Comparison of ENCODE assay signal across 24 cellular contexts in genomic region chr21:42847051-42847707, GRCh38. TPM values are rescaled to one million over a fixed set of nuclear protein-coding genes. Genes with fewer than 3 reads are reported as not detected.
DNase-seq lines count a peak whose midpoint lies in the region; ATAC-seq, FAIRE-seq and TF ChIP-seq lines count a peak whose summit lies in the region.
"Had no signal": no experiment of that assay in that cellular context is flagged by ENCODE, and none has a peak within 500 bp of the region (broad histone marks: within the 10 kb centered on the region; RNA-seq: fewer than 3 reads in every experiment).

No MANE protein-coding gene starts in this region.

- POLR2A ChIA-PET in K562 (lab: Yijun Ruan, JAX): interaction anchor here (1.5 kb wide), 1 partner anchor 19 kb away, joined by 4 read pairs; no protein-coding TSS in a partner anchor

- H2AFZ ChIP-seq in K562 (ENCODE audit: low read depth, low read length): no peak overlapping the region
- no peak overlapping the region for H2AFZ ChIP-seq in osteoblast (ENCODE audit: low read length)

- peak; percentile 19 for FAIRE-seq in K562 (lab: Jason Lieb, UNC)
- no peak for FAIRE-seq in H54 (lab: Jason Lieb, UNC)
- FAIRE-seq: A549 had no signal

- no TSS peak for BruUV-seq in K562 (replicated peaks; lab: Mats Ljungman, UMichigan)

- H3K27ac ChIP-seq in K562 (ENCODE audit: extremely low read depth, low read depth, low read length) (no peak overlapping the region), osteoblast (ENCODE audit: low read depth, low read length) (no peak overlapping the region)
- H3K27ac ChIP-seq: A549, colonic mucosa, foreskin keratinocyte, testis, vagina had no signal

- no peak overlapping the region for H3K4me3 ChIP-seq in K562
- H3K4me3 ChIP-seq in osteoblast (ENCODE audit: insufficient read depth, low read length): no peak overlapping the region
- H3K4me3 ChIP-seq: A549, colonic mucosa, testis, vagina had no signal

- in situ Hi-C loops in K562 (cut with MboI) (no loop called here), ACHN (cut with HindIII; ENCODE audit: low pct_ligation_motif_present, low pct_unique_long_range_greater_than_20kb, low sequenced_read_pairs) (no loop called here)

- WGBS in K562 (ENCODE audit: insufficient coverage, low coverage, missing lambda C conversion rate): 90% methylated on average over 18 of the region's 18 CpGs

- H3K9me1 ChIP-seq in K562 (ENCODE audit: control insufficient read depth, insufficient read depth, low read length): peaks cover 3% of the 10 kb centered on the region

- peaks cover 75% of the 10 kb centered on the region for H3K79me2 ChIP-seq in K562 (ENCODE audit: control insufficient read depth, insufficient read depth, low read length)
- H3K79me2 ChIP-seq in osteoblast (ENCODE audit: insufficient read depth, low read length): peaks cover 37% of the 10 kb centered on the region

- H3K27me3 ChIP-seq in K562 (ENCODE audit: control insufficient read depth in 2 of 2, insufficient read depth in 2 of 2, low read length in 2 of 2) (no peaks in the 10 kb centered on the region), osteoblast (ENCODE audit: insufficient read depth, low read length) (no peaks in the 10 kb centered on the region)
- H3K27me3 ChIP-seq: colonic mucosa, foreskin keratinocyte, testis, vagina had no signal

- H3K9ac ChIP-seq in K562 (ENCODE audit: insufficient read depth in 1 of 2, low read depth in 2 of 2, low read length in 2 of 2): no peak overlapping the region

- CTCF ChIA-PET in K562 (lab: Yijun Ruan, JAX; ENCODE audit: low intra/inter-chr PET ratio): no interaction called here

- intact Hi-C loops in K562 (cut with micrococcal nuclease): no loop called here

- H3K9me3 ChIP-seq in K562 (replicated peaks; ENCODE audit: control insufficient read depth, insufficient read depth, low read depth, low read length) (no peaks in the 10 kb centered on the region), osteoblast (ENCODE audit: low read depth, low read length) (no peaks in the 10 kb centered on the region)
- H3K9me3 ChIP-seq: A549, colonic mucosa, testis, vagina had no signal

- peak; percentile 58 for DNase-seq in activated effector memory CD4-positive, alpha-beta T cell treated with anti-CD3 and anti-CD28 coated beads, Interleukin-2, amount 50 U/mL, for 16 hours
- DNase-seq in activated effector memory CD4-positive, alpha-beta T cell treated with Interleukin-2 at 50 U/mL for 16 hours: no peak
- DNase-seq in D341Med (ENCODE audit: low spot score) (peak; percentile 20), K562 (ENCODE audit: extremely low read depth in 1 of 4, low spot score in 3 of 4) (no peak), osteoblast (ENCODE audit: insufficient read length, low spot score, missing footprints) (peak; percentile 64), ACHN (no peak), H54 (ENCODE audit: insufficient read length, low spot score) (no peak)
- DNase-seq: amniotic stem cell; colonic mucosa; COR-L47; DND-41; effector memory CD4-positive, alpha-beta T cell; foreskin keratinocyte; GOT3; Karpas-422; NCI-H526; stimulated activated CD4-positive, alpha-beta T cell treated with anti-CD3 and anti-CD28 coated beads, Interleukin-1b, Interleukin-23, amount 100 ng/mL, for 48 hours; testis had no signal

- TF ChIP-seq RAD21 in K562 (CRISPR knock-in tag; conservative IDR thresholded peaks at IDR 0.05 in 1 of 2, IDR thresholded peaks at IDR 0.05 in 1 of 2): no peak

- ATAC-seq in K562 (no peak), GM21528 (IDR thresholded peaks at IDR 0.05; ENCODE audit: low FRiP score, unreplicated experiment) (no peak)
- ATAC-seq: A549; esophagus mucosa; foreskin keratinocyte; Panc1; stimulated activated memory B cell treated with anti-CD40 and anti-IgM and Interleukin-4, amounts not matched to agents 10 μg/mL and 1 μg/mL and 100 μg/mL, for 72 hours had no signal

- TF ChIP-seq POLR2A in K562 (conservative IDR thresholded peaks at IDR 0.05) (no peak), H54 (IDR thresholded peaks at IDR 0.05; ENCODE audit: low read depth, low read length) (no peak)

- no peak overlapping the region for H3K4me2 ChIP-seq in K562 (ENCODE audit: insufficient read depth, low read length)
- no peak overlapping the region for H3K4me2 ChIP-seq in osteoblast (ENCODE audit: insufficient read depth, low read length)
- H3K4me2 ChIP-seq: A549 had no signal

- H3K36me3 ChIP-seq in K562 (ENCODE audit: control insufficient read depth, insufficient read depth, low read length) (peaks cover 98% of the 10 kb centered on the region), osteoblast (ENCODE audit: insufficient read depth, low read length) (peaks cover 50% of the 10 kb centered on the region)
- H3K36me3 ChIP-seq: colonic mucosa had no signal

- H4K20me1 ChIP-seq in K562 (replicated peaks; ENCODE audit: control insufficient read depth, insufficient read depth, low read length): peaks cover 20% of the 10 kb centered on the region; the same call in 1 of the 2 replicates
- H4K20me1 ChIP-seq in osteoblast (ENCODE audit: insufficient read depth, low read length): peaks cover 14% of the 10 kb centered on the region

- TF ChIP-seq EP300 in K562 (IDR thresholded peaks at IDR 0.05; ENCODE audit: low read length): no peak

- H3K4me1 ChIP-seq in K562 (replicated peaks in 1 of 2; ENCODE audit: control insufficient read depth in 2 of 2, insufficient read depth in 2 of 2, low read length in 2 of 2) (peaks cover 0 to 29% of the 10 kb centered on the region in 2 experiments; a peak in 1 of 5 replicates), osteoblast (ENCODE audit: insufficient read depth, low read length) (no peaks in the 10 kb centered on the region)
- H3K4me1 ChIP-seq: A549, colonic mucosa, foreskin keratinocyte, testis, vagina had no signal

- TF ChIP-seq CTCF in K562 (IDR thresholded peaks at IDR 0.05 in 2 of 3, conservative IDR thresholded peaks at IDR 0.05 in 1 of 3; ENCODE audit: insufficient read depth in 2 of 3, low read depth in 1 of 3, low read length in 3 of 3) (no peak), osteoblast (IDR thresholded peaks at IDR 0.05; ENCODE audit: extremely low read depth, low read depth, low read length) (no peak)

TF ChIP-seq in K562, 482 proteins besides CTCF, POLR2A, EP300 and RAD21 (continues in another document):
- TF ChIP-seq RNF2 (IDR thresholded peaks at IDR 0.05) (no peak), STAT5A (IDR thresholded peaks at IDR 0.05; ENCODE audit: borderline replicate concordance, low read length) (peak; percentile 31; the same call in 1 of the 2 replicates), ZNF197 (CRISPR knock-in tag; IDR thresholded peaks at IDR 0.05; ENCODE audit: low read depth) (no peak)
- TF ChIP-seq, protein P1, sequence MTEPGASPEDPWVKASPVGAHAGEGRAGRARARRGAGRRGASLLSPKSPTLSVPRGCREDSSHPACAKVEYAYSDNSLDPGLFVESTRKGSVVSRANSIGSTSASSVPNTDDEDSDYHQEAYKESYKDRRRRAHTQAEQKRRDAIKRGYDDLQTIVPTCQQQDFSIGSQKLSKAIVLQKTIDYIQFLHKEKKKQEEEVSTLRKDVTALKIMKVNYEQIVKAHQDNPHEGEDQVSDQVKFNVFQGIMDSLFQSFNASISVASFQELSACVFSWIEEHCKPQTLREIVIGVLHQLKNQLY (CRISPR knock-in tag; conservative IDR thresholded peaks at IDR 0.05): no peak

RNA-seq across cellular contexts. Expression of gene WDR4, which starts 32.2 kb away (rescaled TPM):
- 107 and 254 TPM in 2 replicates for total RNA-seq in K562 (2011; cell fraction: chromatin; rRNA removed; ENCODE audit: low replicate concordance)
- 147 and 151 TPM in 2 replicates for total RNA-seq in K562 (2011; cell fraction: nucleolus; rRNA removed)
- total RNA-seq in K562 (2011; cell fraction: nucleoplasm; rRNA removed): 105 and 112 TPM in 2 replicates
- total RNA-seq in K562 (2014; rRNA removed) (30.2 and 41.6 TPM in 2 replicates), K562 (2014; rRNA removed; fragmentation: Illumina TruSeq; extraction: Trizol) (21.4 and 29.7 TPM in 2 replicates), K562 (2015; rRNA removed; fragmentation: Illumina TruSeq; extraction: Trizol) (43.4 and 44.3 TPM in 2 replicates), K562 (2021) (95.3 and 95.4 TPM in 2 replicates), osteoblast (8.0 and 10.1 TPM in 2 replicates)
- polyA plus RNA-seq in K562 (2011; rRNA removed) (32.1 and 32.8 TPM in 2 replicates), K562 (2014; fragmentation: Illumina TruSeq; extraction: Trizol) (48.1 and 59.6 TPM in 2 replicates), K562 (2014; fragmentation: Nextera tagmentation; extraction: Ambion mirVana) (10 to 100 TPM in 1 of 2 experiments, 1 to 10 TPM in 1; 5.4 to 26.3 TPM), K562 (2014; rRNA removed) (76.3 and 90.2 TPM in 2 replicates)
- 48.9 and 72.1 TPM in 2 replicates for polyA plus RNA-seq in K562 (2011; cell fraction: cytosol; rRNA removed)
- polyA plus RNA-seq in K562 (2011; cell fraction: nucleus; rRNA removed): 84.3 and 132 TPM in 2 replicates
- 36.0 and 81.8 TPM in 2 replicates for polyA plus RNA-seq in K562 (2012)
- 22.9 and 34.7 TPM in 2 replicates for polyA minus RNA-seq in K562 (2011; rRNA and poly(A)+ RNA removed)
- polyA minus RNA-seq in K562 (2011; cell fraction: cytosol; rRNA and poly(A)+ RNA removed): 29.9 and 35.5 TPM in 2 replicates
- polyA minus RNA-seq in K562 (2011; cell fraction: nucleus; rRNA and poly(A)+ RNA removed): 51.3 and 54.0 TPM in 2 replicates

RNA-seq across cellular contexts. Expression of gene NDUFV3, which starts 45.9 kb away (rescaled TPM):
- 82.4 and 114 TPM in 2 replicates for total RNA-seq in K562 (2011; cell fraction: chromatin; rRNA removed; ENCODE audit: low replicate concordance)
- 48.2 and 54.4 TPM in 2 replicates for total RNA-seq in K562 (2011; cell fraction: nucleolus; rRNA removed)
- total RNA-seq in K562 (2011; cell fraction: nucleoplasm; rRNA removed): 61.2 and 67.6 TPM in 2 replicates
- total RNA-seq in K562 (2014; rRNA removed) (87.8 and 89.7 TPM in 2 replicates), K562 (2014; rRNA removed; fragmentation: Illumina TruSeq; extraction: Trizol) (74.3 and 81.5 TPM in 2 replicates), K562 (2015; rRNA removed; fragmentation: Illumina TruSeq; extraction: Trizol) (79.7 and 80.6 TPM in 2 replicates), K562 (2021) (65.7 and 68.3 TPM in 2 replicates), osteoblast (65.1 and 66.2 TPM in 2 replicates)
- polyA plus RNA-seq in K562 (2011; rRNA removed) (37.2 and 41.9 TPM in 2 replicates), K562 (2014; fragmentation: Illumina TruSeq; extraction: Trizol) (63.0 and 77.9 TPM in 2 replicates), K562 (2014; fragmentation: Nextera tagmentation; extraction: Ambion mirVana) (10 to 100 TPM; 19.1 to 23.6 TPM), K562 (2014; rRNA removed) (67.2 and 80.0 TPM in 2 replicates)
- 43.0 and 44.1 TPM in 2 replicates for polyA plus RNA-seq in K562 (2011; cell fraction: cytosol; rRNA removed)
- 40.0 and 49.0 TPM in 2 replicates for polyA plus RNA-seq in K562 (2011; cell fraction: nucleus; rRNA removed)
- polyA plus RNA-seq in K562 (2012): 58.0 and 60.8 TPM in 2 replicates
- 39.0 and 44.5 TPM in 2 replicates for polyA minus RNA-seq in K562 (2011; rRNA and poly(A)+ RNA removed)
- polyA minus RNA-seq in K562 (2011; cell fraction: cytosol; rRNA and poly(A)+ RNA removed): 35.1 and 42.7 TPM in 2 replicates
- 11.7 and 20.2 TPM in 2 replicates for polyA minus RNA-seq in K562 (2011; cell fraction: nucleus; rRNA and poly(A)+ RNA removed)

Comparison
In these comparisons a context has a peak if more than half of its experiments do, and no peak if none do; other contexts are left out.
1. DNase-seq: peak in activated effector memory CD4-positive, alpha-beta T cell treated with anti-CD3 and anti-CD28 coated beads, Interleukin-2, amount 50 U/mL, for 16 hours (single experiment), D341Med (single experiment) and osteoblast (single experiment); none in activated effector memory CD4-positive, alpha-beta T cell treated with Interleukin-2 at 50 U/mL for 16 hours (single experiment), K562 (0 of 4), ACHN (single experiment) and H54 (single experiment).